In genomic region chr10:113563306-113564088, GRCh38 we compare ENCODE assay signal across 8 cellular contexts. TPM values are rescaled to one million over a fixed set of nuclear protein-coding genes. Genes with fewer than 3 reads are reported as not detected.
DNase-seq lines count a peak whose midpoint lies in the region; ATAC-seq lines count a peak whose summit lies in the region.

No MANE protein-coding gene starts in this region.

- peak overlapping the region; percentile 68 to 78 for H3K4me3 Mint-ChIP-seq in effector memory CD8-positive, alpha-beta T cell

- peaks cover 0 to 27% of the 10 kb centered on the region in 2 donors for H3K27me3 Mint-ChIP-seq in effector memory CD8-positive, alpha-beta T cell

- H3K9me3 Mint-ChIP-seq in effector memory CD8-positive, alpha-beta T cell, result no peaks in the 10 kb centered on the region

- H3K27ac Mint-ChIP-seq in effector memory CD8-positive, alpha-beta T cell, result peak overlapping the region; percentile 27 to 79

- no peaks in the 10 kb centered on the region for H3K36me3 Mint-ChIP-seq in effector memory CD8-positive, alpha-beta T cell (ENCODE audit: insufficient read depth)

- H3K4me1 Mint-ChIP-seq in effector memory CD8-positive, alpha-beta T cell (ENCODE audit: low read depth in 2 of 2), result peaks cover 4 to 7% of the 10 kb centered on the region in 2 donors

- peak; percentile 86 for DNase-seq in Ammon's horn (ENCODE audit: low spot score)
- DNase-seq in NCI-H748 treated with DMSO at 0.1 percent for 48 hours (lab: John Stamatoyannopoulos, UW), result peak; percentile 30
- peak; percentile 86 for DNase-seq in activated CD8-positive, alpha-beta memory T cell treated with anti-CD3 and anti-CD28 coated beads for 24 hours
- DNase-seq in effector memory CD8-positive, alpha-beta T cell, result peak; percentile 44 to 63 (median 55)
- peak; percentile 93 for DNase-seq in mesenteric fat pad (ENCODE audit: low spot score)
- DNase-seq in stimulated activated CD8-positive, alpha-beta memory T cell treated with anti-CD3 and anti-CD28 coated beads, Interleukin-15, amount 100 ng/mL, for 1 hour (ENCODE audit: low read depth), result peak; percentile 37

- ATAC-seq in GM18909 (IDR thresholded peaks at IDR 0.05; ENCODE audit: poor library complexity, unreplicated experiment) (peak; percentile 95), HG03159 (IDR thresholded peaks at IDR 0.05; ENCODE audit: unreplicated experiment) (peak; percentile 96)
- peak; percentile 90 for ATAC-seq in effector memory CD8-positive, alpha-beta T cell (replicated peaks)

RNA-seq across cellular contexts. Expression of gene HABP2, which starts 10.6 kb away (rescaled TPM):
- total RNA-seq in mesenteric fat pad, result not detected

Comparison
In these comparisons a context has a peak if more than half of its experiments do, and no peak if none do; other contexts are left out.
1. Peak in every context shown above with its lines: DNase-seq and ATAC-seq.
2. DNase-seq: peak in every context shown above with its lines; median percentile 93 in mesenteric fat pad; 86 in Ammon's horn; 86 in activated CD8-positive, alpha-beta memory T cell treated with anti-CD3 and anti-CD28 coated beads for 24 hours; 55 in effector memory CD8-positive, alpha-beta T cell; 37 in stimulated activated CD8-positive, alpha-beta memory T cell treated with anti-CD3 and anti-CD28 coated beads, Interleukin-15, amount 100 ng/mL, for 1 hour; 30 in NCI-H748 treated with DMSO at 0.1 percent for 48 hours.